In genomic region chr17:49763735-49764558, GRCh38 we compare ENCODE assay signal across 1 cellular context.
TF ChIP-seq lines count a peak whose summit lies in the region.

FAM117A (minus strand) TSS chr17:49764131; CDS start chr17:49764087, 44 bp downstream.

TF ChIP-seq in GM23338, 12 proteins besides CTCF, POLR2A, EP300 and RAD21:
- no peak for TF ChIP-seq REST (IDR thresholded peaks at IDR 0.05; ENCODE audit: unreplicated experiment)
- TF ChIP-seq NANOG (IDR thresholded peaks at IDR 0.05; ENCODE audit: borderline replicate concordance): no peak
- TF ChIP-seq ZNF331 (CRISPR knock-in tag; IDR thresholded peaks at IDR 0.05; ENCODE audit: low read depth): no peak
- no peak for TF ChIP-seq STAT1 (IDR thresholded peaks at IDR 0.05; ENCODE audit: unreplicated experiment)
- TF ChIP-seq POLR2AphosphoS5 (IDR thresholded peaks at IDR 0.05; ENCODE audit: low read depth): peak; percentile 96
- no peak for TF ChIP-seq EZH2phosphoT487 (IDR thresholded peaks at IDR 0.05; ENCODE audit: unreplicated experiment)
- TF ChIP-seq ETS1 (IDR thresholded peaks at IDR 0.05): no peak
- peak; percentile 90 for TF ChIP-seq CREB1 (CRISPR knock-in tag; IDR thresholded peaks at IDR 0.05; ENCODE audit: low read depth)
- TF ChIP-seq EZH2 (IDR thresholded peaks at IDR 0.05; ENCODE audit: low read depth, unreplicated experiment): no peak
- TF ChIP-seq JUNB (IDR thresholded peaks at IDR 0.05; ENCODE audit: unreplicated experiment): no peak
- no peak for TF ChIP-seq ZNF114 (CRISPR knock-in tag; IDR thresholded peaks at IDR 0.05)
- no peak for TF ChIP-seq ZNF462 (CRISPR knock-in tag; IDR thresholded peaks at IDR 0.05)
